ENCODE assay signal across 8 cellular contexts in the genomic region with DNA sequence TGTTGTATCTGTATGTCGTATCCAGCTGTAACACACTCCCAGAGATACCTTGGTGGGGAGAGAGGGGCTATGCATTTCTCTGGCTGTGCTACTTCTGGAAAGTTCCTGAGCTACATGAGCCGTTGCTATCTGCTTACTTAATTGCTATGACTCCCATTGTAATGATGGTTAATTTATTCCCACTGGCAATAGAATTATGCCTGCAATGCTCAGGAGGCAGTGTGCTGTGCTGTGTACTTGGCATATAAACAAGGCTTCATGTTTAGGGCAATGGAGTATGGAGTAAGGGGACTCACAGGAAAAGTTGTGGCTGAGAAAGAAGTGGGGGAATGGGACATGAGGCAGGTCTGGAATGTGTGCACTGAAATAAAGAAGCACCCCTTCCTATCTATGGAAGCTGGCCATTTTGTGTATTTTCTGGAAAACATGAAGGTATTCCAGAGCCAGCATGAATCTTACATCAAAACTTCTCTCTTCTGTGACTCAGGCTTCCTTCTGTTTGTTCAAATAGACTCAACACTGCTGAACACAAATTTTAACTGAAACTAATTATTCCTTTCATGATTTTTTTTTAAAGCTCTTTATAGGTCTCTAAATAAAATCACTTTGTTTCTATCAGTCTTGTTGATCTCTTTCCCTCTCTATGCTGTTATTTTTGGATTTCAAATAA. TPM values are rescaled to one million over a fixed set of nuclear protein-coding genes. Genes with fewer than 3 reads are reported as not detected.
DNase-seq lines count a peak whose midpoint lies in the region; ATAC-seq lines count a peak whose summit lies in the region.

No MANE protein-coding gene starts in this region.

- peaks cover 2 to 30% (median 29%) of the 10 kb centered on the region in 5 donors for H3K4me1 ChIP-seq in subcutaneous abdominal adipose tissue (ENCODE audit: control insufficient read depth in 5 of 5, insufficient read depth in 5 of 5, low read length in 5 of 5)

- DNase-seq in activated CD4-positive, alpha-beta memory T cell treated with anti-CD3 and anti-CD28 coated beads for 36 hours: no peak
- DNase-seq in activated CD4-positive, alpha-beta memory T cell treated with anti-CD3 and anti-CD28 coated beads, Interleukin-2, amount 10 ng/mL, durations not matched to agents 7 days and 5 days: no peak
- DNase-seq in immature natural killer cell (no peak), NCI-H510A (lab: John Stamatoyannopoulos, UW) (no peak), NCI-H2081 treated with DMSO at 0.1 percent for 48 hours (lab: John Stamatoyannopoulos, UW) (no peak)
- no peak for DNase-seq in stimulated activated CD4-positive, alpha-beta T cell treated with anti-CD3 and anti-CD28 coated beads, Interleukin-4, amount 100 ng/mL, for 1 hour

- ATAC-seq in activated T-helper 17 cell treated with anti-CD3 and anti-CD28 coated beads, Interleukin-2, amount 50 U/mL, for 72 hours (replicated peaks): no peak

- no peaks in the 10 kb centered on the region for H3K9me3 ChIP-seq in subcutaneous abdominal adipose tissue (ENCODE audit: control insufficient read depth in 5 of 5, low read length in 5 of 5)

- no peaks in the 10 kb centered on the region for H3K9me3 Mint-ChIP-seq in activated CD4-positive, alpha-beta memory T cell treated with anti-CD3 and anti-CD28 coated beads for 36 hours
- H3K9me3 Mint-ChIP-seq in activated CD4-positive, alpha-beta memory T cell treated with anti-CD3 and anti-CD28 coated beads, Interleukin-2, amount 10 ng/mL, durations not matched to agents 7 days and 5 days: no peaks in the 10 kb centered on the region
- H3K9me3 Mint-ChIP-seq in activated T-helper 17 cell treated with anti-CD3 and anti-CD28 coated beads, Interleukin-2, amount 50 U/mL, for 72 hours: no peaks in the 10 kb centered on the region
- H3K9me3 Mint-ChIP-seq in immature natural killer cell: no peaks in the 10 kb centered on the region

- peaks cover 78% of the 10 kb centered on the region for H3K36me3 Mint-ChIP-seq in activated CD4-positive, alpha-beta memory T cell treated with anti-CD3 and anti-CD28 coated beads for 36 hours
- peaks cover 83% of the 10 kb centered on the region for H3K36me3 Mint-ChIP-seq in activated CD4-positive, alpha-beta memory T cell treated with anti-CD3 and anti-CD28 coated beads, Interleukin-2, amount 10 ng/mL, durations not matched to agents 7 days and 5 days (ENCODE audit: low read depth)
- H3K36me3 Mint-ChIP-seq in activated T-helper 17 cell treated with anti-CD3 and anti-CD28 coated beads, Interleukin-2, amount 50 U/mL, for 72 hours (ENCODE audit: low read depth): peaks cover 98% of the 10 kb centered on the region
- peaks cover 32 to 43% (median 38%) of the 10 kb centered on the region in 3 donors for H3K36me3 Mint-ChIP-seq in immature natural killer cell

- peak overlapping the region; percentile 15 for H3K27ac ChIP-seq in subcutaneous abdominal adipose tissue (ENCODE audit: low read depth, low read length)

- peak overlapping the region; percentile 83 for H3K27ac Mint-ChIP-seq in activated CD4-positive, alpha-beta memory T cell treated with anti-CD3 and anti-CD28 coated beads for 36 hours
- H3K27ac Mint-ChIP-seq in activated CD4-positive, alpha-beta memory T cell treated with anti-CD3 and anti-CD28 coated beads, Interleukin-2, amount 10 ng/mL, durations not matched to agents 7 days and 5 days: no peak overlapping the region
- peak overlapping the region; percentile 41 for H3K27ac Mint-ChIP-seq in activated T-helper 17 cell treated with anti-CD3 and anti-CD28 coated beads, Interleukin-2, amount 50 U/mL, for 72 hours
- peak overlapping the region; percentile 14 to 88 (median 82) for H3K27ac Mint-ChIP-seq in immature natural killer cell

- H3K27me3 Mint-ChIP-seq in activated CD4-positive, alpha-beta memory T cell treated with anti-CD3 and anti-CD28 coated beads for 36 hours: no peaks in the 10 kb centered on the region
- no peaks in the 10 kb centered on the region for H3K27me3 Mint-ChIP-seq in activated CD4-positive, alpha-beta memory T cell treated with anti-CD3 and anti-CD28 coated beads, Interleukin-2, amount 10 ng/mL, durations not matched to agents 7 days and 5 days
- no peaks in the 10 kb centered on the region for H3K27me3 Mint-ChIP-seq in activated T-helper 17 cell treated with anti-CD3 and anti-CD28 coated beads, Interleukin-2, amount 50 U/mL, for 72 hours
- peaks cover 0 to 12% (median 3%) of the 10 kb centered on the region in 3 donors for H3K27me3 Mint-ChIP-seq in immature natural killer cell (ENCODE audit: low read depth in 3 of 3)

- no peak overlapping the region for H3K9ac ChIP-seq in subcutaneous abdominal adipose tissue (ENCODE audit: low read length in 5 of 5)

- H3K4me3 Mint-ChIP-seq in activated CD4-positive, alpha-beta memory T cell treated with anti-CD3 and anti-CD28 coated beads for 36 hours: no peak overlapping the region
- no peak overlapping the region for H3K4me3 Mint-ChIP-seq in activated CD4-positive, alpha-beta memory T cell treated with anti-CD3 and anti-CD28 coated beads, Interleukin-2, amount 10 ng/mL, durations not matched to agents 7 days and 5 days
- H3K4me3 Mint-ChIP-seq in activated T-helper 17 cell treated with anti-CD3 and anti-CD28 coated beads, Interleukin-2, amount 50 U/mL, for 72 hours: peak overlapping the region; percentile 39
- peak overlapping the region in 2 of 5 donors; percentile 11 to 26 for H3K4me3 Mint-ChIP-seq in immature natural killer cell

- peaks cover 19 to 59% (median 28%) of the 10 kb centered on the region in 5 donors for H3K36me3 ChIP-seq in subcutaneous abdominal adipose tissue (ENCODE audit: control insufficient read depth in 5 of 5, insufficient read depth in 5 of 5, low read length in 5 of 5)

- intact Hi-C loops in activated CD4-positive, alpha-beta memory T cell treated with anti-CD3 and anti-CD28 coated beads for 36 hours (cut with micrococcal nuclease): no loop called here

- H3K4me3 ChIP-seq in subcutaneous abdominal adipose tissue (ENCODE audit: low read depth in 1 of 5, low read length in 5 of 5): no peak overlapping the region

- no peaks in the 10 kb centered on the region for H3K27me3 ChIP-seq in subcutaneous abdominal adipose tissue (ENCODE audit: control insufficient read depth in 5 of 5, insufficient read depth in 4 of 5, low read length in 5 of 5)

- POLR2A ChIA-PET in activated CD4-positive, alpha-beta memory T cell treated with anti-CD3 and anti-CD28 coated beads for 36 hours (lab: Charles Lee): interaction anchor here (0.9 to 5.5 kb wide), 4 partner anchors 10 to 101 kb away, joined by 3 to 60 read pairs (median 16); no protein-coding TSS in a partner anchor
- POLR2A ChIA-PET in activated CD4-positive, alpha-beta memory T cell treated with anti-CD3 and anti-CD28 coated beads, Interleukin-2, amount 10 ng/mL, durations not matched to agents 7 days and 5 days (lab: Charles Lee): interaction anchor here (1.1 to 30.8 kb wide), 8 partner anchors 15 to 166 kb away, joined by 3 to 634 read pairs (median 5); a partner anchor contains a TSS

- peaks cover 86% of the 10 kb centered on the region for H3K4me1 Mint-ChIP-seq in activated CD4-positive, alpha-beta memory T cell treated with anti-CD3 and anti-CD28 coated beads for 36 hours (ENCODE audit: low read depth)
- H3K4me1 Mint-ChIP-seq in activated CD4-positive, alpha-beta memory T cell treated with anti-CD3 and anti-CD28 coated beads, Interleukin-2, amount 10 ng/mL, durations not matched to agents 7 days and 5 days: peaks cover 80% of the 10 kb centered on the region
- H3K4me1 Mint-ChIP-seq in activated T-helper 17 cell treated with anti-CD3 and anti-CD28 coated beads, Interleukin-2, amount 50 U/mL, for 72 hours: peaks cover 74% of the 10 kb centered on the region
- H3K4me1 Mint-ChIP-seq in immature natural killer cell: peaks cover 74 to 84% of the 10 kb centered on the region in 2 donors

- CTCF ChIA-PET in activated CD4-positive, alpha-beta memory T cell treated with anti-CD3 and anti-CD28 coated beads for 36 hours (lab: Charles Lee): interaction anchor here (1.1 to 4.4 kb wide), 8 partner anchors 14 to 253 kb away, joined by 3 to 55 read pairs (median 5); a partner anchor contains a TSS
- CTCF ChIA-PET in activated CD4-positive, alpha-beta memory T cell treated with anti-CD3 and anti-CD28 coated beads, Interleukin-2, amount 10 ng/mL, durations not matched to agents 7 days and 5 days (lab: Charles Lee): interaction anchor here (0.7 to 4.3 kb wide), 7 partner anchors 11 to 212 kb away, joined by 3 to 40 read pairs (median 3); no protein-coding TSS in a partner anchor

RNA-seq across cellular contexts. Expression of a gene that starts 40.6 kb away (rescaled TPM):
- 100 to 1,000 TPM; 440 to 442 TPM for total RNA-seq in activated CD4-positive, alpha-beta memory T cell treated with anti-CD3 and anti-CD28 coated beads for 36 hours
- 100 to 1,000 TPM; 634 to 645 TPM for total RNA-seq in activated CD4-positive, alpha-beta memory T cell treated with anti-CD3 and anti-CD28 coated beads, Interleukin-2, amount 10 ng/mL, durations not matched to agents 7 days and 5 days
- 100 to 1,000 TPM; 408 to 664 TPM for total RNA-seq in activated T-helper 17 cell treated with anti-CD3 and anti-CD28 coated beads, Interleukin-2, amount 50 U/mL, for 72 hours
- 100 to 1,000 TPM; 213 to 247 (median 216) TPM for polyA plus RNA-seq in immature natural killer cell
